Comparison of ENCODE assay signal across 17 cellular contexts in the genomic region with DNA sequence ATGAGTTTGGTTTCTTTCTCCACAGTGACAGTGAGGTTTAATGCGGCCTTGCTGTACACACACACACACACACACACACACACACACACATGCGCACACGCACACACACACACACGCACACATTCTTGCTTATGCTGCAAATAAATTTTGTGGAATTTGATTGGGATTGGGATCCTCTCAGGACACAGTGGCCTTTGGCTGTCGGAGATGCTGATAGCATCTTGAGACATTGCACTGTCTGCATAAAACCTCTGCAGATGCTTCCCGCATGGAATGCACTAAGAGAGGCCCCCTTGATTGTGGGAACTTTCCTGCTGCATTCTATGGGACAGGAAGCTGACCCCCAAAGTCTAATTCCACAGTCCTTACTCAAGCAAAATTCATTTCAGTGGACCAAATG.
DNase-seq lines count a peak whose midpoint lies in the region; ATAC-seq and TF ChIP-seq lines count a peak whose summit lies in the region.
"Had no signal": no experiment of that assay in that cellular context is flagged by ENCODE, and none has a peak within 500 bp of the region (broad histone marks: within the 10 kb centered on the region; RNA-seq: fewer than 3 reads in every experiment).

No MANE protein-coding gene starts in this region.

- no peak for TF ChIP-seq RAD21 in SK-N-SH (IDR thresholded peaks at IDR 0.05; ENCODE audit: low read length)

- no peaks in the 10 kb centered on the region for H3K9me3 Mint-ChIP-seq in chondrocyte (ENCODE audit: low read depth)
- H3K9me3 Mint-ChIP-seq: CD8-positive, alpha-beta T cell; GM23338 had no signal

- H2AFZ ChIP-seq in SK-N-SH (ENCODE audit: low read depth) = no peak overlapping the region
- no peak overlapping the region for H2AFZ ChIP-seq in trophoblast cell (ENCODE audit: insufficient read depth, low read length, poor library complexity)
- H2AFZ ChIP-seq: GM23338 had no signal

- no peak overlapping the region for H4K91ac ChIP-seq in trophoblast cell (ENCODE audit: low read depth, low read length)

- no peak overlapping the region for H3K4ac ChIP-seq in trophoblast cell (ENCODE audit: low read depth, low read length)

- no peak overlapping the region for H3K23ac ChIP-seq in trophoblast cell (ENCODE audit: low read length)

- DNase-seq in ELF-1 (ENCODE audit: low read depth, low spot score) (peak; percentile 24), SK-N-SH (peak; percentile 31), islet precursor cell (peak; percentile 86), trophoblast cell (no peak), HPDE6-E6E7 (ENCODE audit: extremely low spot score) (no peak), chondrocyte (ENCODE audit: low spot score) (no peak)
- no peak for DNase-seq in stimulated activated CD4-positive, alpha-beta T cell treated with anti-CD3 and anti-CD28 coated beads, Interleukin-2, amount 100 ng/mL, for 24 hours
- DNase-seq: Caco-2; CD8-positive, alpha-beta T cell; DND-41; H7 had no signal

- no peak overlapping the region for H3K4me2 ChIP-seq in SK-N-SH
- peak overlapping the region; percentile 28 for H3K4me2 ChIP-seq in trophoblast cell (ENCODE audit: low read length)
- H3K4me2 ChIP-seq: A549, GM23338 had no signal

- no peaks in the 10 kb centered on the region for H3K9me2 ChIP-seq in SK-N-SH

- POLR2A ChIA-PET in SK-N-SH (lab: Yijun Ruan, JAX) = no interaction called here

- H2BK120ac ChIP-seq in trophoblast cell (ENCODE audit: insufficient read depth, low read length, poor library complexity) = no peak overlapping the region

- H4K20me1 ChIP-seq in SK-N-SH (ENCODE audit: insufficient read depth) = no peaks in the 10 kb centered on the region

- H2BK12ac ChIP-seq in trophoblast cell (ENCODE audit: low read length) = no peak overlapping the region

- H3K27ac Mint-ChIP-seq in chondrocyte (ENCODE audit: unreplicated experiment) = no peak overlapping the region
- H3K27ac Mint-ChIP-seq: CD14-positive monocyte; CD8-positive, alpha-beta T cell; GM23338 had no signal

- no peaks in the 10 kb centered on the region for H3K36me3 ChIP-seq in SK-N-SH (replicated peaks in 1 of 2; ENCODE audit: control insufficient read depth in 1 of 2, insufficient read depth in 2 of 2, low read length in 1 of 2)
- H3K36me3 ChIP-seq in trophoblast cell (ENCODE audit: control insufficient read depth in 1 of 2, insufficient read depth in 2 of 2, low read length in 2 of 2) = no peaks in the 10 kb centered on the region

- H4K12ac ChIP-seq in trophoblast cell (ENCODE audit: low read depth, low read length) = no peak overlapping the region

- H3K79me1 ChIP-seq in trophoblast cell (ENCODE audit: low read length) = peaks cover 21% of the 10 kb centered on the region

- H3K4me3 ChIP-seq in SK-N-SH (ENCODE audit: low read depth in 2 of 2, low read length in 1 of 2) (no peak overlapping the region), trophoblast cell (ENCODE audit: low read depth, low read length) (no peak overlapping the region)
- H3K4me3 ChIP-seq: A549, GM12878, GM23338 had no signal

- no peaks in the 10 kb centered on the region for H3K36me3 Mint-ChIP-seq in chondrocyte (ENCODE audit: low read depth)
- H3K36me3 Mint-ChIP-seq: CD14-positive monocyte; CD8-positive, alpha-beta T cell had no signal

- H3K4me1 ChIP-seq in SK-N-SH (ENCODE audit: control insufficient read depth in 1 of 2, insufficient read depth in 2 of 2, low read depth in 1 of 2, low read length in 1 of 2) = peaks cover 7 to 13% of the 10 kb centered on the region in 2 experiments; a peak in 3 of 4 replicates
- peaks cover 12 to 22% of the 10 kb centered on the region in 2 experiments for H3K4me1 ChIP-seq in trophoblast cell (ENCODE audit: control insufficient read depth in 1 of 2, insufficient read depth in 2 of 2, low read length in 2 of 2)
- H3K4me1 ChIP-seq: A549, Caco-2 had no signal

- H3K9ac ChIP-seq in SK-N-SH (no peak overlapping the region), trophoblast cell (ENCODE audit: low read length) (no peak overlapping the region)

- no peaks in the 10 kb centered on the region for H3K79me2 ChIP-seq in SK-N-SH (ENCODE audit: insufficient read depth)
- no peaks in the 10 kb centered on the region for H3K79me2 ChIP-seq in trophoblast cell (ENCODE audit: control insufficient read depth, insufficient read depth, low read length, poor library complexity)

- no peak overlapping the region for H3K14ac ChIP-seq in trophoblast cell (ENCODE audit: low read length)

- peak overlapping the region; percentile 30 to 55; a peak in 2 of 4 replicates for H3K27ac ChIP-seq in SK-N-SH (ENCODE audit: low read depth in 2 of 2, low read length in 1 of 2)
- peak overlapping the region; percentile 39 for H3K27ac ChIP-seq in trophoblast cell (ENCODE audit: low read depth, low read length)
- H3K27ac ChIP-seq: A549 had no signal

- no peak for ATAC-seq in GM18909 (IDR thresholded peaks at IDR 0.05; ENCODE audit: poor library complexity, unreplicated experiment)
- ATAC-seq: A549; CD8-positive, alpha-beta T cell; GM12878; GM23338; HepG2 had no signal

- no peaks in the 10 kb centered on the region for H3K27me3 Mint-ChIP-seq in chondrocyte (ENCODE audit: low read depth)

- no peak overlapping the region for H3K18ac ChIP-seq in trophoblast cell (ENCODE audit: low read length)

- H3K9me3 ChIP-seq in SK-N-SH (no peaks in the 10 kb centered on the region), trophoblast cell (ENCODE audit: insufficient read depth, low read depth, low read length) (no peaks in the 10 kb centered on the region)
- H3K9me3 ChIP-seq: A549, Caco-2 had no signal

- TF ChIP-seq EP300 in SK-N-SH (IDR thresholded peaks at IDR 0.05; ENCODE audit: borderline replicate concordance in 1 of 2, low read depth in 1 of 2, low read length in 1 of 2) = no peak

- CTCF ChIA-PET in SK-N-SH (lab: Yijun Ruan, JAX) = interaction anchor here (0.8 to 1.5 kb wide), 2 partner anchors 9 kb away, joined by 3 read pairs; no protein-coding TSS in a partner anchor

- no peak overlapping the region for H2BK5ac ChIP-seq in trophoblast cell (ENCODE audit: low read depth, low read length, poor library complexity)

- 51% methylated on average over 6 of the region's 6 CpGs for WGBS in SK-N-SH (ENCODE audit: low lambda C conversion rate)
- WGBS in trophoblast cell (ENCODE audit: extremely low coverage, insufficient coverage, insufficient read length) = no CpG with 5 or more reads among the region's 6 CpGs

- no peak overlapping the region for H4K8ac ChIP-seq in trophoblast cell (ENCODE audit: low read depth, low read length)

- H3F3A ChIP-seq in SK-N-SH (replicated peaks; ENCODE audit: insufficient read depth) = peaks cover 6% of the 10 kb centered on the region

- no peak overlapping the region for H2AK5ac ChIP-seq in trophoblast cell (ENCODE audit: low read length)

- H3K4me1 Mint-ChIP-seq in chondrocyte (ENCODE audit: low read depth) = peaks cover 19% of the 10 kb centered on the region

- H3K27me3 ChIP-seq in SK-N-SH (ENCODE audit: insufficient read depth) = no peaks in the 10 kb centered on the region
- H3K27me3 ChIP-seq in trophoblast cell (ENCODE audit: insufficient read depth, low read length) = no peaks in the 10 kb centered on the region

- TF ChIP-seq CTCF in SK-N-SH (IDR thresholded peaks at IDR 0.05) (no peak), chondrocyte (IDR thresholded peaks at IDR 0.05) (no peak)

- H3K4me3 Mint-ChIP-seq in chondrocyte (ENCODE audit: unreplicated experiment) = no peak overlapping the region
- H3K4me3 Mint-ChIP-seq: CD8-positive, alpha-beta T cell; GM23338 had no signal

TF ChIP-seq in SK-N-SH, 30 proteins besides CTCF, POLR2A, EP300 and RAD21 (continues in another document):
- TF ChIP-seq JUND (IDR thresholded peaks at IDR 0.05) = no peak
- TF ChIP-seq, protein P1, sequence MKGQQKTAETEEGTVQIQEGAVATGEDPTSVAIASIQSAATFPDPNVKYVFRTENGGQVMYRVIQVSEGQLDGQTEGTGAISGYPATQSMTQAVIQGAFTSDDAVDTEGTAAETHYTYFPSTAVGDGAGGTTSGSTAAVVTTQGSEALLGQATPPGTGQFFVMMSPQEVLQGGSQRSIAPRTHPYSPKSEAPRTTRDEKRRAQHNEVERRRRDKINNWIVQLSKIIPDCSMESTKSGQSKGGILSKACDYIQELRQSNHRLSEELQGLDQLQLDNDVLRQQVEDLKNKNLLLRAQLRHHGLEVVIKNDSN (IDR thresholded peaks at IDR 0.05; ENCODE audit: borderline replicate concordance, low read depth) = no peak
- TF ChIP-seq, protein P2, sequence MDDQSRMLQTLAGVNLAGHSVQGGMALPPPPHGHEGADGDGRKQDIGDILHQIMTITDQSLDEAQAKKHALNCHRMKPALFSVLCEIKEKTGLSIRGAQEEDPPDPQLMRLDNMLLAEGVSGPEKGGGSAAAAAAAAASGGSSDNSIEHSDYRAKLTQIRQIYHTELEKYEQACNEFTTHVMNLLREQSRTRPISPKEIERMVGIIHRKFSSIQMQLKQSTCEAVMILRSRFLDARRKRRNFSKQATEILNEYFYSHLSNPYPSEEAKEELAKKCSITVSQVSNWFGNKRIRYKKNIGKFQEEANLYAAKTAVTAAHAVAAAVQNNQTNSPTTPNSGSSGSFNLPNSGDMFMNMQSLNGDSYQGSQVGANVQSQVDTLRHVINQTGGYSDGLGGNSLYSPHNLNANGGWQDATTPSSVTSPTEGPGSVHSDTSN (IDR thresholded peaks at IDR 0.05) = peak; percentile 23; the same call in 1 of the 2 replicates
- TF ChIP-seq, protein P3, sequence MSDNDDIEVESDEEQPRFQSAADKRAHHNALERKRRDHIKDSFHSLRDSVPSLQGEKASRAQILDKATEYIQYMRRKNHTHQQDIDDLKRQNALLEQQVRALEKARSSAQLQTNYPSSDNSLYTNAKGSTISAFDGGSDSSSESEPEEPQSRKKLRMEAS (IDR thresholded peaks at IDR 0.05; ENCODE audit: low read depth) = no peak
- TF ChIP-seq, protein P4, sequence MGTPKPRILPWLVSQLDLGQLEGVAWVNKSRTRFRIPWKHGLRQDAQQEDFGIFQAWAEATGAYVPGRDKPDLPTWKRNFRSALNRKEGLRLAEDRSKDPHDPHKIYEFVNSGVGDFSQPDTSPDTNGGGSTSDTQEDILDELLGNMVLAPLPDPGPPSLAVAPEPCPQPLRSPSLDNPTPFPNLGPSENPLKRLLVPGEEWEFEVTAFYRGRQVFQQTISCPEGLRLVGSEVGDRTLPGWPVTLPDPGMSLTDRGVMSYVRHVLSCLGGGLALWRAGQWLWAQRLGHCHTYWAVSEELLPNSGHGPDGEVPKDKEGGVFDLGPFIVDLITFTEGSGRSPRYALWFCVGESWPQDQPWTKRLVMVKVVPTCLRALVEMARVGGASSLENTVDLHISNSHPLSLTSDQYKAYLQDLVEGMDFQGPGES (IDR thresholded peaks at IDR 0.05; ENCODE audit: low read depth, low read length) = no peak
- TF ChIP-seq MEF2A (IDR thresholded peaks at IDR 0.05; ENCODE audit: borderline replicate concordance, low read depth) = no peak
- TF ChIP-seq, protein P5, sequence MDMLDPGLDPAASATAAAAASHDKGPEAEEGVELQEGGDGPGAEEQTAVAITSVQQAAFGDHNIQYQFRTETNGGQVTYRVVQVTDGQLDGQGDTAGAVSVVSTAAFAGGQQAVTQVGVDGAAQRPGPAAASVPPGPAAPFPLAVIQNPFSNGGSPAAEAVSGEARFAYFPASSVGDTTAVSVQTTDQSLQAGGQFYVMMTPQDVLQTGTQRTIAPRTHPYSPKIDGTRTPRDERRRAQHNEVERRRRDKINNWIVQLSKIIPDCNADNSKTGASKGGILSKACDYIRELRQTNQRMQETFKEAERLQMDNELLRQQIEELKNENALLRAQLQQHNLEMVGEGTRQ (IDR thresholded peaks at IDR 0.05; ENCODE audit: borderline replicate concordance, low read depth, low read length) = no peak

Comparison
In these comparisons a context has a peak if more than half of its experiments do, and no peak if none do; other contexts are left out.
1. DNase-seq: peak in ELF-1 (single experiment), SK-N-SH (single experiment) and islet precursor cell (single experiment); none in trophoblast cell (0 of 2), HPDE6-E6E7 (single experiment), stimulated activated CD4-positive, alpha-beta T cell treated with anti-CD3 and anti-CD28 coated beads, Interleukin-2, amount 100 ng/mL, for 24 hours (0 of 2) and chondrocyte (single experiment).